Comparison of ENCODE assay signal across 18 cellular contexts in genomic region chr19:42175335-42175734, GRCh38. TPM values are rescaled to one million over a fixed set of nuclear protein-coding genes. Genes with fewer than 3 reads are reported as not detected.
DNase-seq lines count a peak whose midpoint lies in the region; ATAC-seq and TF ChIP-seq lines count a peak whose summit lies in the region.
"Had no signal": no experiment of that assay in that cellular context is flagged by ENCODE, and none has a peak within 500 bp of the region (broad histone marks: within the 10 kb centered on the region; RNA-seq: fewer than 3 reads in every experiment).

No MANE protein-coding gene starts in this region.

- no peak overlapping the region for H3K9ac ChIP-seq in Karpas-422 (ENCODE audit: low read length)

- peaks cover 27% of the 10 kb centered on the region for H3K27me3 Mint-ChIP-seq in activated T-cell treated with anti-CD3 and anti-CD28 coated beads, Interleukin-2, amount 50 U/mL, for 72 hours (ENCODE audit: low read depth)
- peaks cover 45% of the 10 kb centered on the region for H3K27me3 Mint-ChIP-seq in osteocyte (ENCODE audit: unreplicated experiment)

- no peak overlapping the region for H3K27ac ChIP-seq in Karpas-422 (ENCODE audit: low read length)
- H3K27ac ChIP-seq in dorsolateral prefrontal cortex = peak overlapping the region in 41 of 59 donors; percentile 37 to 91 (median 80)
- H3K27ac ChIP-seq in breast epithelium = no peak overlapping the region
- H3K27ac ChIP-seq: right lobe of liver, upper lobe of left lung had no signal

- H3K79me2 ChIP-seq in Karpas-422 (ENCODE audit: low read length) = no peaks in the 10 kb centered on the region

- H3K4me3 ChIP-seq in Karpas-422 (ENCODE audit: low read length) (no peak overlapping the region), dorsolateral prefrontal cortex (peak overlapping the region in 57 of 59 donors; percentile 19 to 73 (median 60)), breast epithelium (no peak overlapping the region)

- DNase-seq in activated T-cell treated with anti-CD3 and anti-CD28 coated beads, Interleukin-2, amount 50 U/mL, for 72 hours = no peak
- no peak for DNase-seq in activated T-cell treated with anti-CD3 and anti-CD28 coated beads, Interleukin-2, amount 50 U/mL, for 1 hour
- DNase-seq in Karpas-422 (no peak), dorsolateral prefrontal cortex (no peak), osteocyte (ENCODE audit: extremely low spot score, unreplicated experiment) (no peak), breast epithelium (ENCODE audit: low spot score in 2 of 2) (no peak)
- no peak for DNase-seq in activated CD4-positive, CD25-positive, alpha-beta regulatory T cell treated with anti-CD3 and anti-CD28 coated beads, Interleukin-2, amount 50 U/mL, for 72 hours
- DNase-seq: activated CD4-positive, alpha-beta T cell treated with anti-CD3 and anti-CD28 coated beads for 36 hours; activated effector memory CD4-positive, alpha-beta T cell treated with Interleukin-2 at 50 U/mL for 16 hours; DMS 273 treated with DMSO at 0.1 percent for 48 hours; MG63; NCI-H2029 treated with DMSO at 0.1 percent for 48 hours; NCI-H748 treated with DMSO at 0.1 percent for 48 hours; occipital lobe; right lobe of liver; stimulated activated CD4-positive, alpha-beta T cell treated with anti-CD3 and anti-CD28 coated beads, Interleukin-2, amount 100 ng/mL, for 48 hours had no signal

- TF ChIP-seq CTCF in dorsolateral prefrontal cortex (IDR thresholded peaks at IDR 0.05 in 54 of 56, conservative IDR thresholded peaks at IDR 0.05 in 2 of 56; ENCODE audit: low read depth in 1 of 56, partially characterized antibody in 56 of 56) = no peak
- no peak for TF ChIP-seq CTCF in osteocyte (IDR thresholded peaks at IDR 0.05)
- no peak for TF ChIP-seq CTCF in breast epithelium (IDR thresholded peaks at IDR 0.05)

- peak overlapping the region; percentile 78 to 89 for H3K4me3 Mint-ChIP-seq in activated T-cell treated with anti-CD3 and anti-CD28 coated beads, Interleukin-2, amount 50 U/mL, for 72 hours
- peak overlapping the region; percentile 9 for H3K4me3 Mint-ChIP-seq in osteocyte (ENCODE audit: unreplicated experiment)

- no peak overlapping the region for H3K27ac Mint-ChIP-seq in activated T-cell treated with anti-CD3 and anti-CD28 coated beads, Interleukin-2, amount 50 U/mL, for 72 hours
- no peak overlapping the region for H3K27ac Mint-ChIP-seq in osteocyte (ENCODE audit: unreplicated experiment)
- H3K27ac Mint-ChIP-seq: activated CD4-positive, alpha-beta T cell treated with anti-CD3 and anti-CD28 coated beads for 36 hours had no signal

- no peaks in the 10 kb centered on the region for H3K9me3 ChIP-seq in Karpas-422 (ENCODE audit: low read length)
- H3K9me3 ChIP-seq in breast epithelium = no peaks in the 10 kb centered on the region
- H3K9me3 ChIP-seq: MG63, right lobe of liver, upper lobe of left lung had no signal

- peaks cover 15% of the 10 kb centered on the region for H3K4me1 Mint-ChIP-seq in activated T-cell treated with anti-CD3 and anti-CD28 coated beads, Interleukin-2, amount 50 U/mL, for 72 hours (ENCODE audit: low read depth)
- H3K4me1 Mint-ChIP-seq in osteocyte (ENCODE audit: unreplicated experiment) = peaks cover 10% of the 10 kb centered on the region

- intact Hi-C loops in dorsolateral prefrontal cortex (cut with DNase I) (loop anchor here in 1 of 2 donors (5.0 kb wide), 1 partner anchor 42 kb away; the partner anchor contains the start of gene DEDD2), breast epithelium (cut with DNase I; ENCODE audit: low total_unique reads) (no loop called here)

- no peaks in the 10 kb centered on the region for H3K9me3 Mint-ChIP-seq in activated T-cell treated with anti-CD3 and anti-CD28 coated beads, Interleukin-2, amount 50 U/mL, for 72 hours
- H3K9me3 Mint-ChIP-seq in osteocyte (ENCODE audit: unreplicated experiment) = no peaks in the 10 kb centered on the region

- peaks cover 32% of the 10 kb centered on the region for H3K4me1 ChIP-seq in Karpas-422 (ENCODE audit: low read length)
- H3K4me1 ChIP-seq in breast epithelium = peaks cover 0 to 6% of the 10 kb centered on the region in 2 donors
- H3K4me1 ChIP-seq: right lobe of liver had no signal

- no peaks in the 10 kb centered on the region for H3K36me3 ChIP-seq in Karpas-422 (ENCODE audit: insufficient read depth, low read length)
- no peaks in the 10 kb centered on the region for H3K36me3 ChIP-seq in breast epithelium
- H3K36me3 ChIP-seq: MG63, right lobe of liver, upper lobe of left lung had no signal

- no peak for ATAC-seq in activated T-cell treated with anti-CD3 and anti-CD28 coated beads, Interleukin-2, amount 50 U/mL, for 72 hours (replicated peaks in 1 of 2)
- ATAC-seq in GM18511 (IDR thresholded peaks at IDR 0.05; ENCODE audit: unreplicated experiment) = no peak
- ATAC-seq: activated CD4-positive, alpha-beta T cell treated with anti-CD3 and anti-CD28 coated beads for 36 hours; right lobe of liver had no signal

- H3K36me3 Mint-ChIP-seq in activated T-cell treated with anti-CD3 and anti-CD28 coated beads, Interleukin-2, amount 50 U/mL, for 72 hours (ENCODE audit: insufficient read depth in 2 of 2) = peaks cover 0 to 3% of the 10 kb centered on the region in 2 donors
- no peaks in the 10 kb centered on the region for H3K36me3 Mint-ChIP-seq in osteocyte (ENCODE audit: unreplicated experiment)

- TF ChIP-seq POLR2A in breast epithelium (IDR thresholded peaks at IDR 0.05) = no peak

- H2AFZ ChIP-seq in Karpas-422 (ENCODE audit: low read length) = no peak overlapping the region

- no peaks in the 10 kb centered on the region for H3K9me2 ChIP-seq in Karpas-422 (replicated peaks; ENCODE audit: insufficient read depth, low read length)

- peak overlapping the region; percentile 89 for H3K4me2 ChIP-seq in Karpas-422 (ENCODE audit: low read depth, low read length, poor library complexity, severe bottlenecking)

- H3K27me3 ChIP-seq in Karpas-422 (ENCODE audit: low read length) (no peaks in the 10 kb centered on the region), dorsolateral prefrontal cortex (peaks cover 0 to 15% (median 0%) of the 10 kb centered on the region in 45 donors), breast epithelium (peaks cover 2 to 50% of the 10 kb centered on the region in 2 donors)

- peaks cover 8% of the 10 kb centered on the region; the same call in 1 of the 2 replicates for H4K20me1 ChIP-seq in Karpas-422 (ENCODE audit: insufficient read depth, low read depth, low read length)

RNA-seq across cellular contexts. Expression of gene DEDD2, which starts 42.1 kb away (rescaled TPM):
- total RNA-seq in activated T-cell treated with anti-CD3 and anti-CD28 coated beads, Interleukin-2, amount 50 U/mL, for 72 hours = 10 to 100 TPM; 28.8 to 31.6 TPM
- 16.3 and 42.7 TPM in 2 replicates for total RNA-seq in Karpas-422 (2014; rRNA removed; shearing (Covaris generic); ENCODE audit: low replicate concordance)
- total RNA-seq in dorsolateral prefrontal cortex = 10 to 100 TPM; 24.6 to 71.4 (median 34.2) TPM
- 21.0 and 27.4 TPM in 2 replicates for total RNA-seq in osteocyte
- 10 to 100 TPM; 31.4 to 64.0 (median 37.0) TPM for total RNA-seq in breast epithelium

RNA-seq across cellular contexts. Expression of gene POU2F2, which starts 43.1 kb away (rescaled TPM):
- 10 to 100 TPM; 45.0 to 56.0 TPM for total RNA-seq in activated T-cell treated with anti-CD3 and anti-CD28 coated beads, Interleukin-2, amount 50 U/mL, for 72 hours
- total RNA-seq in Karpas-422 (2014; rRNA removed; shearing (Covaris generic); ENCODE audit: low replicate concordance) = 61.9 and 69.4 TPM in 2 replicates
- total RNA-seq in dorsolateral prefrontal cortex (10 to 100 TPM in 65 of 120 experiments, 1 to 10 TPM in 55; 4.7 to 20.8 (median 10.2) TPM), osteocyte (0.64 and 1.0 TPM in 2 replicates), breast epithelium (1 to 10 TPM; 1.2 to 2.9 (median 1.6) TPM)

RNA-seq across cellular contexts. Expression of gene ZNF526, which starts 44.8 kb away (rescaled TPM):
- total RNA-seq in activated T-cell treated with anti-CD3 and anti-CD28 coated beads, Interleukin-2, amount 50 U/mL, for 72 hours = 10 to 100 TPM; 11.4 to 11.9 TPM
- 3.4 and 9.1 TPM in 2 replicates for total RNA-seq in Karpas-422 (2014; rRNA removed; shearing (Covaris generic); ENCODE audit: low replicate concordance)
- total RNA-seq in dorsolateral prefrontal cortex = 10 to 100 TPM in 3 of 120 experiments, 1 to 10 TPM in 117; 5.3 to 12.0 (median 7.5) TPM
- total RNA-seq in osteocyte = 9.9 and 11.9 TPM in 2 replicates
- total RNA-seq in breast epithelium = 1 to 10 TPM; 4.0 to 6.9 (median 6.0) TPM

Comparison
In these comparisons a context has a peak if more than half of its experiments do, and no peak if none do; other contexts are left out.
1. H3K27ac ChIP-seq: peak in dorsolateral prefrontal cortex (41 of 59); none in Karpas-422 (single experiment) and breast epithelium (0 of 2).
2. H3K4me3 ChIP-seq: peak in dorsolateral prefrontal cortex (57 of 59); none in Karpas-422 (single experiment) and breast epithelium (0 of 3).